8 cellular contexts compared by ENCODE assay signal in the genomic region with DNA sequence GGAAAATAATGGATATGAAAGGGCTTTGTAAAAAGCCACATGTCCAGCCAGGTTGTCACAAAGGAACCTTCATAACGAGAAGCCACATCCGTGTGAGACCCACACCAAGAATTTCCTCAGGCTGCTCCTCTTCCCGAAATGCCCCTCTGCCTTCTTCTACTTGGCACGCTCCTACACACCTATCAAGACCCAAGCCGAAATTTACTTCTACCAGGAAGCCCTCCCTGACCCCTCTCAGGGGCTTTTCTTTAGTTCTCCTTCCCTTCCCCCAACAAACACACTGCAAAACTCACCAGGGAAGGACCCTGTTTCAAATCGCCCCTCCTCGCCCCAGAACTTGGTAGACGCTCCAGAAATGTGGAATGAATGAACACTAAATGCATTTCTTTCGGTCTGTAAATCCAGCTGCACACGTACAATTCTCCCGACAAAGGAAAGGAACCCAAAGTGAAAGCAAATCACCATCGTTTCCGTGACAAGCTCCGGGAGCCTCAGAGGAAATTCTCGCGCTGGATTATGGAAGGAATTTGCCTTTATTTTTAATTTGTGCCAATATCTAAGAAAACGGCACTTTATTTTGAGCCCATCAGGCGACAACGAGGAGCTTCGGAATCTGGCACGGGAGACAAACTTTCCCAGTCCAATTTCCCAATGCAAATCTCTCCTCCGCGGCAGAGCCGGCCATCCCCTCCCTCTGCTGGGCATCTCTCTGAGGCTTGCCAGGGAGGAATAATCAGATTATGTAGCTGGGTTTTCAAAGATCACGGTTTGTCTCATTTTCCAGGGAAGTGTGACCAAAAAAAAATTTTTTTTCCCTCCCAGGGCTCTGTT. TPM values are rescaled to one million over a fixed set of nuclear protein-coding genes. Genes with fewer than 3 reads are reported as not detected.
DNase-seq lines count a peak whose midpoint lies in the region; ATAC-seq, FAIRE-seq and TF ChIP-seq lines count a peak whose summit lies in the region.

No MANE protein-coding gene starts in this region.

- no peak overlapping the region for H3K27ac Mint-ChIP-seq in activated T-cell treated with anti-CD3 and anti-CD28 coated beads, Interleukin-2, amount 50 U/mL, for 72 hours
- no peak overlapping the region for H3K27ac Mint-ChIP-seq in astrocyte (ENCODE audit: unreplicated experiment)

- TF ChIP-seq RAD21 in liver (IDR thresholded peaks at IDR 0.05), result peak; percentile 22 to 48

- H3K9ac ChIP-seq in astrocyte (ENCODE audit: low read length) (peak overlapping the region; percentile 83), liver (ENCODE audit: low read depth in 1 of 2, low read length in 2 of 2) (no peak overlapping the region)

- peaks cover 63% of the 10 kb centered on the region for H3K27me3 Mint-ChIP-seq in activated T-cell treated with anti-CD3 and anti-CD28 coated beads, Interleukin-2, amount 50 U/mL, for 72 hours (ENCODE audit: low read depth)
- peaks cover 78% of the 10 kb centered on the region for H3K27me3 Mint-ChIP-seq in astrocyte (ENCODE audit: low read depth, unreplicated experiment)

- no peaks in the 10 kb centered on the region for H3K79me2 ChIP-seq in astrocyte (ENCODE audit: insufficient read depth, low read length)

- H3K36me3 ChIP-seq in astrocyte (ENCODE audit: insufficient read depth, low read length), result no peaks in the 10 kb centered on the region
- no peaks in the 10 kb centered on the region for H3K36me3 ChIP-seq in liver (ENCODE audit: control insufficient read depth in 4 of 4, insufficient read depth in 3 of 4, low read depth in 1 of 4, low read length in 3 of 4)
- no peaks in the 10 kb centered on the region for H3K36me3 ChIP-seq in transverse colon

- H3K27me3 ChIP-seq in astrocyte (ENCODE audit: insufficient read depth, low read length) (peaks cover 22% of the 10 kb centered on the region), liver (ENCODE audit: control insufficient read depth in 4 of 4, insufficient read depth in 4 of 4, low read length in 3 of 4) (peaks cover 0 to 4% (median under 1%) of the 10 kb centered on the region in 4 donors), transverse colon (peaks cover 45% of the 10 kb centered on the region)

- peak overlapping the region; percentile 28 for H3K27ac ChIP-seq in astrocyte (ENCODE audit: low read depth, low read length)
- peak overlapping the region in 1 of 2 donors; percentile 0 for H3K27ac ChIP-seq in liver (ENCODE audit: low read depth in 1 of 2, low read length in 2 of 2)
- peak overlapping the region; percentile 5 to 56 (median 46) for H3K27ac ChIP-seq in transverse colon

- peak; percentile 18 for TF ChIP-seq CTCF in astrocyte (IDR thresholded peaks at IDR 0.05; ENCODE audit: insufficient read depth, low read depth, low read length)
- TF ChIP-seq CTCF in liver (IDR thresholded peaks at IDR 0.05; ENCODE audit: low read depth, low read length, missing input control), result peak; percentile 21
- peak in 4 of 5 experiments; percentile 18 to 42 (median 28) for TF ChIP-seq CTCF in transverse colon (IDR thresholded peaks at IDR 0.05)

- H3K4me1 ChIP-seq in astrocyte (ENCODE audit: insufficient read depth, low read length) (peaks cover 7% of the 10 kb centered on the region), liver (ENCODE audit: control insufficient read depth in 4 of 4, insufficient read depth in 4 of 4, low read length in 3 of 4) (peaks cover 0 to 16% (median 2%) of the 10 kb centered on the region in 4 donors), transverse colon (peaks cover 3 to 31% (median 16%) of the 10 kb centered on the region in 4 donors)

- H3K4me1 Mint-ChIP-seq in activated T-cell treated with anti-CD3 and anti-CD28 coated beads, Interleukin-2, amount 50 U/mL, for 72 hours (ENCODE audit: low read depth), result peaks cover 23% of the 10 kb centered on the region
- no peaks in the 10 kb centered on the region for H3K4me1 Mint-ChIP-seq in astrocyte (ENCODE audit: low read depth, unreplicated experiment)

- H3K4me2 ChIP-seq in astrocyte (ENCODE audit: low read length), result peak overlapping the region; percentile 96

- FAIRE-seq in astrocyte (lab: Jason Lieb, UNC) (peak; percentile 5), H54 (lab: Jason Lieb, UNC) (no peak)

- no peak for DNase-seq in activated T-cell treated with anti-CD3 and anti-CD28 coated beads, Interleukin-2, amount 50 U/mL, for 72 hours
- no peak for DNase-seq in activated T-cell treated with anti-CD3 and anti-CD28 coated beads, Interleukin-2, amount 50 U/mL, for 1 hour
- DNase-seq in astrocyte (ENCODE audit: low read depth), result peak; percentile 49
- no peak for DNase-seq in transverse colon
- DNase-seq in H54 (ENCODE audit: insufficient read length, low spot score), result no peak

- H3K4me3 ChIP-seq in astrocyte (ENCODE audit: insufficient read depth, low read depth, low read length), result peak overlapping the region; percentile 77
- peak overlapping the region; percentile 37 to 69 (median 49) for H3K4me3 ChIP-seq in liver (ENCODE audit: low read depth in 1 of 3, low read length in 3 of 3)
- peak overlapping the region; percentile 16 to 55 (median 34) for H3K4me3 ChIP-seq in transverse colon

- no peak for TF ChIP-seq EP300 in transverse colon (IDR thresholded peaks at IDR 0.05; ENCODE audit: low read depth)

- H3K4me3 Mint-ChIP-seq in activated T-cell treated with anti-CD3 and anti-CD28 coated beads, Interleukin-2, amount 50 U/mL, for 72 hours, result peak overlapping the region; percentile 67 to 79
- H3K4me3 Mint-ChIP-seq in astrocyte (ENCODE audit: unreplicated experiment), result no peak overlapping the region

- TF ChIP-seq POLR2A in transverse colon (IDR thresholded peaks at IDR 0.05) (no peak), H54 (IDR thresholded peaks at IDR 0.05; ENCODE audit: low read depth, low read length) (no peak)

- no peaks in the 10 kb centered on the region for H4K20me1 ChIP-seq in astrocyte (ENCODE audit: insufficient read depth, low read length)

- H3K9me3 ChIP-seq in astrocyte (ENCODE audit: insufficient read depth, low read depth, low read length) (no peaks in the 10 kb centered on the region), liver (ENCODE audit: control insufficient read depth in 4 of 4, low read length in 3 of 4) (no peaks in the 10 kb centered on the region), transverse colon (no peaks in the 10 kb centered on the region)

- intact Hi-C loops in transverse colon (cut with DNase I; ENCODE audit: low total_unique reads), result loop anchor here (10.0 kb wide), 1 partner anchor 241 kb away; no protein-coding TSS in a partner anchor

- no peaks in the 10 kb centered on the region for H3K36me3 Mint-ChIP-seq in activated T-cell treated with anti-CD3 and anti-CD28 coated beads, Interleukin-2, amount 50 U/mL, for 72 hours (ENCODE audit: insufficient read depth in 2 of 2)
- no peaks in the 10 kb centered on the region for H3K36me3 Mint-ChIP-seq in astrocyte (ENCODE audit: low read depth, unreplicated experiment)

- 26% methylated on average over 25 of the region's 25 CpGs for WGBS in liver
- WGBS in transverse colon (ENCODE audit: low coverage in 1 of 2), 2 donors, result 16 to 21% methylated on average over 12 to 25 of the region's 25 CpGs

- peaks cover 2% of the 10 kb centered on the region in 2 donors for H3K9me3 Mint-ChIP-seq in activated T-cell treated with anti-CD3 and anti-CD28 coated beads, Interleukin-2, amount 50 U/mL, for 72 hours
- H3K9me3 Mint-ChIP-seq in astrocyte (ENCODE audit: unreplicated experiment), result peaks cover 2% of the 10 kb centered on the region

- ATAC-seq in activated T-cell treated with anti-CD3 and anti-CD28 coated beads, Interleukin-2, amount 50 U/mL, for 72 hours (replicated peaks in 1 of 2), result no peak
- no peak for ATAC-seq in GM18907 (IDR thresholded peaks at IDR 0.05; ENCODE audit: unreplicated experiment)
- ATAC-seq in HG03439 (IDR thresholded peaks at IDR 0.05; ENCODE audit: unreplicated experiment), result no peak

- in situ Hi-C loops in transverse colon (cut with MboI; ENCODE audit: low pct_ligation_motif_present in 1 of 4, low pct_unique_long_range_greater_than_20kb in 1 of 4, low sequenced_read_pairs in 3 of 4), result no loop called here

- peak overlapping the region; percentile 77 for H2AFZ ChIP-seq in astrocyte (ENCODE audit: low read depth, low read length)

TF ChIP-seq in liver, 16 proteins besides CTCF, POLR2A, EP300 and RAD21:
- TF ChIP-seq ATF3 (IDR thresholded peaks at IDR 0.05) (no peak), JUND (IDR thresholded peaks at IDR 0.05) (no peak)
TF ChIP-seq in liver: peak in this region for 0.

RNA-seq across cellular contexts. Expression of gene SHISAL1, which starts 13.2 kb away (rescaled TPM):
- total RNA-seq in activated T-cell treated with anti-CD3 and anti-CD28 coated beads, Interleukin-2, amount 50 U/mL, for 72 hours, result not detected
- total RNA-seq in astrocyte (0.26 and 0.36 TPM in 2 replicates), liver (under 1 TPM; 0.09 to 0.17 TPM), transverse colon (1 to 10 TPM; 1.9 to 4.6 (median 3.2) TPM)
- under 1 TPM; 0.07 to 0.16 TPM for polyA plus RNA-seq in liver
